2 cellular contexts compared by ENCODE assay signal in genomic region chr9:15720861-15721260, GRCh38.
TF ChIP-seq lines count a peak whose summit lies in the region.

No MANE protein-coding gene starts in this region.

TF ChIP-seq in SK-N-SH treated with all-trans-retinoic acid at 6 μM for 48 hours, 23 proteins besides CTCF, POLR2A, EP300 and RAD21 (continued from another document):
- TF ChIP-seq ZFP30 (CRISPR knock-in tag; IDR thresholded peaks at IDR 0.05) = no peak
- TF ChIP-seq ZFP3 (CRISPR knock-in tag; IDR thresholded peaks at IDR 0.05) = no peak
- TF ChIP-seq TSHZ2 (CRISPR knock-in tag; IDR thresholded peaks at IDR 0.05) = no peak
TF ChIP-seq in SK-N-SH treated with all-trans-retinoic acid at 6 μM for 48 hours: peak in this region for 0.

TF ChIP-seq in SK-N-SH, 30 proteins besides CTCF, POLR2A, EP300 and RAD21 (continued from another document):
- TF ChIP-seq SMC3 (IDR thresholded peaks at IDR 0.05; ENCODE audit: low read depth, low read length) (no peak), TEAD4 (IDR thresholded peaks at IDR 0.05; ENCODE audit: borderline replicate concordance, insufficient read depth) (no peak), REST (IDR thresholded peaks at IDR 0.05; ENCODE audit: low read depth, low read length) (no peak), SIN3A (IDR thresholded peaks at IDR 0.05; ENCODE audit: borderline replicate concordance, low read depth, low read length) (no peak)
